9 cellular contexts compared by ENCODE assay signal in the genomic region with DNA sequence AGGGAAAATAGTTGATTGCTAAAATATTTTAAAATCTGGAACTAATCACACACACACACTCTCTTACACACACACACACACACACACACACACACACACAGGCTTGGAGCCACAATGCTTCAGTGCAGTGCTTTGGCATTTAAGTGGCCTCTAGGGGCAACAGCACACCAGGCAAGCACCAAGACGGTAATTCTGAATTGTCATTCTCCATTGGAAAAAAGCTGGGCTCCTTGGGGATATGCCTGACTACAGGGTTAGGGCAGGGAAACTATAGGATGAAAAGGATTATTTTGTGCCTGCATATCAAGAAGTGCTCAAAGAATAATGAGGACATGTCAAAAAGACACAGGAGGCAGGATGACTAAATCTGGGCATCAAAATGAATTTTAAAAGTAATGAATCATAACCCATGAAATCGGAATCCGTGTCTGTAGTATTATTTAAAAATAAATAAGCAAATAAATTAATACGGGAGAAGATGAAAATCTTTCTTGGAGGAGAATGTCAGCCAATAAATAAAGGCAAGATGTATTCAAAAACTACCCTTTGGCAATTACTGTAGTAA. TPM values are rescaled to one million over a fixed set of nuclear protein-coding genes. Genes with fewer than 3 reads are reported as not detected.
DNase-seq lines count a peak whose midpoint lies in the region; ATAC-seq and TF ChIP-seq lines count a peak whose summit lies in the region.
"Had no signal": no experiment of that assay in that cellular context is flagged by ENCODE, and none has a peak within 500 bp of the region (broad histone marks: within the 10 kb centered on the region; RNA-seq: fewer than 3 reads in every experiment).

No MANE protein-coding gene starts in this region.

- no peak overlapping the region for H3K27ac ChIP-seq in CD4-positive, CD25-positive, alpha-beta regulatory T cell (ENCODE audit: insufficient read depth, low read length, poor library complexity, severe bottlenecking)
- no peak overlapping the region for H3K27ac ChIP-seq in SK-N-SH (ENCODE audit: low read depth in 2 of 2, low read length in 1 of 2)

- no peak overlapping the region for H3K4me2 ChIP-seq in SK-N-SH

- no peak overlapping the region for H2AFZ ChIP-seq in SK-N-SH (ENCODE audit: low read depth)

- no peaks in the 10 kb centered on the region for H3K9me2 ChIP-seq in SK-N-SH

- H3K9me3 Mint-ChIP-seq in CD4-positive, CD25-positive, alpha-beta regulatory T cell, result no peaks in the 10 kb centered on the region
- no peaks in the 10 kb centered on the region for H3K9me3 Mint-ChIP-seq in osteocyte (ENCODE audit: unreplicated experiment)

- WGBS in SK-N-SH (ENCODE audit: low lambda C conversion rate), result 54% methylated on average over 4 of the region's 4 CpGs

- H3K9me3 ChIP-seq in CD4-positive, CD25-positive, alpha-beta regulatory T cell (ENCODE audit: control insufficient read depth in 2 of 2, low read length in 2 of 2), result no peaks in the 10 kb centered on the region
- no peaks in the 10 kb centered on the region for H3K9me3 ChIP-seq in SK-N-SH

- H4K20me1 ChIP-seq in SK-N-SH (ENCODE audit: insufficient read depth), result no peaks in the 10 kb centered on the region

- peak overlapping the region in 1 of 4 donors; percentile 50 for H3K4me3 Mint-ChIP-seq in CD4-positive, CD25-positive, alpha-beta regulatory T cell
- H3K4me3 Mint-ChIP-seq in osteocyte (ENCODE audit: unreplicated experiment), result no peak overlapping the region

- peak; percentile 73 for TF ChIP-seq CTCF in SK-N-SH (IDR thresholded peaks at IDR 0.05)
- TF ChIP-seq CTCF in fibroblast of the aortic adventitia (IDR thresholded peaks at IDR 0.05; ENCODE audit: insufficient read depth, low read length), result peak; percentile 52
- TF ChIP-seq CTCF in osteocyte (IDR thresholded peaks at IDR 0.05), result peak; percentile 36

- peak; percentile 7 to 71 (median 30) for DNase-seq in CD4-positive, CD25-positive, alpha-beta regulatory T cell
- DNase-seq in SK-N-SH (peak; percentile 76), fibroblast of the aortic adventitia (ENCODE audit: low read depth) (peak; percentile 57), osteocyte (ENCODE audit: extremely low spot score, unreplicated experiment) (peak; percentile 64)

- H3K36me3 Mint-ChIP-seq in CD4-positive, CD25-positive, alpha-beta regulatory T cell, result no peaks in the 10 kb centered on the region
- peaks cover 54% of the 10 kb centered on the region for H3K36me3 Mint-ChIP-seq in osteocyte (ENCODE audit: unreplicated experiment)

- H3K36me3 ChIP-seq in CD4-positive, CD25-positive, alpha-beta regulatory T cell (ENCODE audit: control insufficient read depth, insufficient read depth, low read length), result no peaks in the 10 kb centered on the region
- H3K36me3 ChIP-seq in SK-N-SH (replicated peaks in 1 of 2; ENCODE audit: control insufficient read depth in 1 of 2, insufficient read depth in 2 of 2, low read length in 1 of 2), result peaks cover 2 to 40% of the 10 kb centered on the region in 2 experiments

- no peak overlapping the region for H3K9ac ChIP-seq in SK-N-SH

- no peaks in the 10 kb centered on the region for H3K27me3 ChIP-seq in CD4-positive, CD25-positive, alpha-beta regulatory T cell (ENCODE audit: control insufficient read depth, insufficient read depth, low read length)
- no peaks in the 10 kb centered on the region for H3K27me3 ChIP-seq in SK-N-SH (ENCODE audit: insufficient read depth)

- H3K4me1 ChIP-seq in CD4-positive, CD25-positive, alpha-beta regulatory T cell (ENCODE audit: control insufficient read depth, insufficient read depth, low read length, poor library complexity, severe bottlenecking), result peaks cover 20% of the 10 kb centered on the region
- peaks cover 0 to 19% of the 10 kb centered on the region in 2 experiments; a peak in 1 of 4 replicates for H3K4me1 ChIP-seq in SK-N-SH (ENCODE audit: control insufficient read depth in 1 of 2, insufficient read depth in 2 of 2, low read depth in 1 of 2, low read length in 1 of 2)

- POLR2A ChIA-PET in SK-N-SH (lab: Yijun Ruan, JAX), result interaction anchor here (0.7 to 1.1 kb wide), 2 partner anchors 36 to 114 kb away, joined by 3 read pairs; no protein-coding TSS in a partner anchor

- H3K27me3 Mint-ChIP-seq in CD4-positive, CD25-positive, alpha-beta regulatory T cell, result peaks cover 4% of the 10 kb centered on the region
- H3K27me3 Mint-ChIP-seq in osteocyte (ENCODE audit: unreplicated experiment), result no peaks in the 10 kb centered on the region

- H3F3A ChIP-seq in SK-N-SH (replicated peaks; ENCODE audit: insufficient read depth), result no peaks in the 10 kb centered on the region

- CTCF ChIA-PET in SK-N-SH (lab: Yijun Ruan, JAX), result interaction anchor here (0.5 to 7.5 kb wide), 35 partner anchors 8 to 391 kb away, joined by 3 to 64 read pairs (median 4); a partner anchor contains a TSS

- TF ChIP-seq RAD21 in SK-N-SH (IDR thresholded peaks at IDR 0.05; ENCODE audit: low read length), result peak; percentile 75

- H3K79me2 ChIP-seq in SK-N-SH (ENCODE audit: insufficient read depth), result no peaks in the 10 kb centered on the region

- H3K27ac Mint-ChIP-seq in CD4-positive, CD25-positive, alpha-beta regulatory T cell, result peak overlapping the region in 2 of 3 donors; percentile 9 to 77
- H3K27ac Mint-ChIP-seq in osteocyte (ENCODE audit: unreplicated experiment), result no peak overlapping the region

- TF ChIP-seq EP300 in SK-N-SH (IDR thresholded peaks at IDR 0.05; ENCODE audit: borderline replicate concordance in 1 of 2, low read depth in 1 of 2, low read length in 1 of 2), result no peak

- peak; percentile 40 to 61 for ATAC-seq in CD4-positive, CD25-positive, alpha-beta regulatory T cell (ENCODE audit: low read depth in 2 of 2)
- peak; percentile 4 for ATAC-seq in GM18520 (IDR thresholded peaks at IDR 0.05; ENCODE audit: unreplicated experiment)
- ATAC-seq in HG03460 (IDR thresholded peaks at IDR 0.05; ENCODE audit: unreplicated experiment), result peak; percentile 18
- no peak for ATAC-seq in HG03039 (IDR thresholded peaks at IDR 0.05; ENCODE audit: unreplicated experiment)
- ATAC-seq in HG02571 (IDR thresholded peaks at IDR 0.05; ENCODE audit: unreplicated experiment), result no peak

- H3K4me3 ChIP-seq in CD4-positive, CD25-positive, alpha-beta regulatory T cell (ENCODE audit: low read depth, low read length), result no peak overlapping the region
- H3K4me3 ChIP-seq in SK-N-SH (ENCODE audit: low read depth in 2 of 2, low read length in 1 of 2) (no peak overlapping the region), fibroblast of the aortic adventitia (ENCODE audit: low read depth, low read length) (no peak overlapping the region)

- peaks cover 2 to 32% (median 16%) of the 10 kb centered on the region in 4 donors for H3K4me1 Mint-ChIP-seq in CD4-positive, CD25-positive, alpha-beta regulatory T cell
- H3K4me1 Mint-ChIP-seq in osteocyte (ENCODE audit: unreplicated experiment), result no peaks in the 10 kb centered on the region

TF ChIP-seq in SK-N-SH, 30 proteins besides CTCF, POLR2A, EP300 and RAD21:
- TF ChIP-seq MXI1 (IDR thresholded peaks at IDR 0.05; ENCODE audit: low read depth, low read length) (peak; percentile 47; the same call in 1 of the 2 replicates), FOXM1 (IDR thresholded peaks at IDR 0.05; ENCODE audit: low read depth) (no peak), SMC3 (IDR thresholded peaks at IDR 0.05; ENCODE audit: low read depth, low read length) (peak; percentile 47)

RNA-seq across cellular contexts. Expression of a gene that starts 30.4 kb away (rescaled TPM):
- not detected for total RNA-seq in CD4-positive, CD25-positive, alpha-beta regulatory T cell
- not detected for polyA plus RNA-seq in CD4-positive, CD25-positive, alpha-beta regulatory T cell
- 1.8 and 5.4 TPM in 2 replicates for polyA plus RNA-seq in SK-N-SH (2012; rRNA removed)
- 5.0 and 9.3 TPM in 2 replicates for polyA plus RNA-seq in SK-N-SH (2012; cell fraction: cytosol; rRNA removed)
- 2.0 and 2.3 TPM in 2 replicates for polyA plus RNA-seq in SK-N-SH (2012; cell fraction: nucleus; rRNA removed)
- total RNA-seq in fibroblast of the aortic adventitia (ENCODE audit: low replicate concordance) (not detected in 2 replicates), osteocyte (not detected in 2 replicates)
- total RNA-seq: NCI-H460 had no signal

Comparison
In these comparisons a context has a peak if more than half of its experiments do, and no peak if none do; other contexts are left out.
1. ATAC-seq: peak in CD4-positive, CD25-positive, alpha-beta regulatory T cell (2 of 2), GM18520 (single experiment) and HG03460 (single experiment); none in HG03039 (single experiment) and HG02571 (single experiment).
2. Peak in every context shown above with its lines, with median percentiles within 50 percentile points of each other: DNase-seq and CTCF ChIP-seq.